ENCODE assay signal across 8 cellular contexts in the genomic region with DNA sequence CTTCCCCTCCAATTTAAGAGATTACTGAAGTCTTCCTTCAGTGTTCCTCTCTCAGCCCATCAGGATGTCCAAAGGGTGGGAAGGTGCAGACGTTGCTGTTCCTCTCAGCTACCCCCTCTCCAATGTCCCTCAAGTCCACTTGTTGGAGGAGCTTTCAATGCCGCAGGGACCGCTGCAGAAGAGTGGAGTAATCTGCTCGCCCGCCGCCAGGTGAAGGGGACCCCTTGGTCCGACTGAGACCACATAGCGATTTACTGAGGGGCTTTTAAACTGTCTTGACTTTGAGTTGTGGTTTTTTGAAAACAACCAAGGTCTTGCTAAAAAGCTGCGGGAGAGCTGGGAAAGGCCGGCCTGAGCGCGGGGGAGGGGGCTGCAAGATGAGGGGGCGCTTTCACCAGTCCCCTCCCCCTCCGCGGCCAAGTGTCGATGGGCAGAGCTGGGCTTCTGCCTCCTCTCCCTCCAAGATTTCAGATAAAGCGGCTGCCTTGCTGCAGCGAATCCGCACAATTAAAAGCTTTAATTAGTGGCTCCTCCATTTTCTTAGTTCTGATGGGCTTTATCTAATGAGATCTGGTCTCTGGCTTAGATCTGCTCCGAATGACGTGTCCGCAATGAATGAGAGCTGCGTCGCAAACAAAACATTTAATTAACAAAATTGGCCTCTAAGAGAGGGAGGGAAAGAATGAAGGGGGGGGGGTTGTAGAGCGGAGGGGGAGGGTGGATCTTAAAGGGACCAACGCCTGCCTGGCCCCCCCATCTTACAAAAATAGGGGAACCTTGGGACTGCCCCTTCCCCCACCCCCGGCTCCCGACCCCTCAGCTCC. TPM values are rescaled to one million over a fixed set of nuclear protein-coding genes. Genes with fewer than 3 reads are reported as not detected.
DNase-seq lines count a peak whose midpoint lies in the region; ATAC-seq, FAIRE-seq and TF ChIP-seq lines count a peak whose summit lies in the region.

No MANE protein-coding gene starts in this region.

- no peak for TF ChIP-seq CTCF in ovary (IDR thresholded peaks at IDR 0.05)

- H3K4me3 ChIP-seq in ovary: peak overlapping the region; percentile 54

- no peaks in the 10 kb centered on the region for H3K36me3 ChIP-seq in KOPT-K1 (ENCODE audit: insufficient read depth, low read length)
- H3K36me3 ChIP-seq in ovary: no peaks in the 10 kb centered on the region

- H3K27ac ChIP-seq in KOPT-K1 (ENCODE audit: low read depth, low read length, poor library complexity, severe bottlenecking): peak overlapping the region; percentile 49
- H3K27ac ChIP-seq in ovary: peak overlapping the region; percentile 1 to 5

- intact Hi-C loops in Right ventricle myocardium superior (cut with DNase I) (no loop called here), cardiac septum (cut with DNase I) (loop anchor here (10.0 kb wide), 1 partner anchor 350 kb away; no protein-coding TSS in a partner anchor), ovary (cut with DNase I) (loop anchor here in 1 of 4 donors (5.0 kb wide), 1 partner anchor 618 kb away; no protein-coding TSS in a partner anchor)

- no peaks in the 10 kb centered on the region for H3K27me3 ChIP-seq in ovary

- DNase-seq in Right ventricle myocardium superior (peak; percentile 42), cardiac septum (ENCODE audit: low spot score) (no peak), germinal center (ENCODE audit: low spot score) (peak; percentile 60), ovary (peak in 3 of 5 donors; percentile 33 to 40 (median 37)), RCC 7860 (ENCODE audit: low spot score) (no peak), H54 (ENCODE audit: insufficient read length, low spot score) (no peak)
- peak; percentile 61 for DNase-seq in activated CD8-positive, alpha-beta memory T cell treated with anti-CD3 and anti-CD28 coated beads, Interleukin-2, amount 50 U/mL, for 48 hours

- peak; percentile 6 for ATAC-seq in Right ventricle myocardium superior (ENCODE audit: poor library complexity)

- H3K4me1 ChIP-seq in ovary (ENCODE audit: insufficient read depth): peaks cover 10% of the 10 kb centered on the region

- TF ChIP-seq POLR2A in ovary (IDR thresholded peaks at IDR 0.05): no peak
- no peak for TF ChIP-seq POLR2A in H54 (IDR thresholded peaks at IDR 0.05; ENCODE audit: low read depth, low read length)

- H3K9me3 ChIP-seq in KOPT-K1 (ENCODE audit: insufficient read depth, low read length, poor library complexity, severe bottlenecking) (no peaks in the 10 kb centered on the region), ovary (no peaks in the 10 kb centered on the region)

- TF ChIP-seq EP300 in ovary (IDR thresholded peaks at IDR 0.05): no peak

- WGBS in ovary, 3 donors: 9 to 13% (median 10%) methylated on average over 28 of the region's 28 CpGs

- FAIRE-seq in RCC 7860 (lab: Jason Lieb, UNC) (no peak), H54 (lab: Jason Lieb, UNC) (no peak)

RNA-seq across cellular contexts. Expression of a gene that starts 5.9 kb away (rescaled TPM):
- total RNA-seq in Right ventricle myocardium superior: 42.0 TPM
- 22.6 TPM for total RNA-seq in cardiac septum
- total RNA-seq in ovary: 10 to 100 TPM; 21.7 to 45.4 (median 35.4) TPM
- 10 to 100 TPM; 50.5 to 85.4 TPM for polyA plus RNA-seq in ovary

Comparison
In these comparisons a context has a peak if more than half of its experiments do, and no peak if none do; other contexts are left out.
1. DNase-seq: peak in Right ventricle myocardium superior (single experiment), activated CD8-positive, alpha-beta memory T cell treated with anti-CD3 and anti-CD28 coated beads, Interleukin-2, amount 50 U/mL, for 48 hours (single experiment), germinal center (single experiment) and ovary (3 of 5); none in cardiac septum (single experiment), RCC 7860 (single experiment) and H54 (single experiment).